ENCODE assay signal across 11 cellular contexts in genomic region chrX:2708601-2709200, GRCh38. TPM values are rescaled to one million over a fixed set of nuclear protein-coding genes. Genes with fewer than 3 reads are reported as not detected.
A peak's percentile ranks its signal among the peaks of the same experiment; 100 is the strongest.
DNase-seq lines count a peak whose midpoint lies in the region; ATAC-seq and TF ChIP-seq lines count a peak whose summit lies in the region.
"Had no signal": no experiment of that assay in that cellular context is flagged by ENCODE, and none has a peak within 500 bp of the region (broad histone marks: within the 10 kb centered on the region; RNA-seq: fewer than 3 reads in every experiment).

No MANE protein-coding gene starts in this region.

- H3K27ac Mint-ChIP-seq in activated naive CD8-positive, alpha-beta T cell treated with anti-CD3 and anti-CD28 coated beads for 36 hours: peak overlapping the region; percentile 95
- H3K27ac Mint-ChIP-seq in memory B cell: peak overlapping the region; percentile 72

- H3K4me3 ChIP-seq in aorta (ENCODE audit: low read length in 2 of 2) (no peak overlapping the region), prostate gland (no peak overlapping the region)

- no peak for TF ChIP-seq POLR2A in prostate gland (IDR thresholded peaks at IDR 0.05)

- H3K4me1 ChIP-seq in aorta (ENCODE audit: control insufficient read depth in 1 of 2, insufficient read depth in 2 of 2, low read length in 2 of 2) (peaks cover 0 to 1% of the 10 kb centered on the region in 2 donors), prostate gland (replicated peaks) (peaks cover 26% of the 10 kb centered on the region)

- no peaks in the 10 kb centered on the region for H3K27me3 Mint-ChIP-seq in activated naive CD8-positive, alpha-beta T cell treated with anti-CD3 and anti-CD28 coated beads for 36 hours
- H3K27me3 Mint-ChIP-seq in memory B cell: no peaks in the 10 kb centered on the region

- H3K9me3 ChIP-seq in aorta (ENCODE audit: control insufficient read depth, low read length) (no peaks in the 10 kb centered on the region), prostate gland (no peaks in the 10 kb centered on the region)

- TF ChIP-seq CTCF in prostate gland (IDR thresholded peaks at IDR 0.05): no peak

- intact Hi-C loops in cardiac septum (cut with DNase I): no loop called here
- intact Hi-C loops in left ventricle myocardium superior (cut with micrococcal nuclease): no loop called here
- intact Hi-C loops in aorta (cut with DNase I): no loop called here
- intact Hi-C loops in prostate gland (cut with DNase I): no loop called here

- no peak overlapping the region for H3K4me3 Mint-ChIP-seq in activated naive CD8-positive, alpha-beta T cell treated with anti-CD3 and anti-CD28 coated beads for 36 hours
- H3K4me3 Mint-ChIP-seq in memory B cell: peak overlapping the region; percentile 63
- H3K4me3 Mint-ChIP-seq: nephron had no signal

- no peak for ATAC-seq in left ventricle myocardium superior
- peak; percentile 7 for ATAC-seq in memory B cell (ENCODE audit: low read depth)
- ATAC-seq in aorta (ENCODE audit: low FRiP score): no peak
- no peak for ATAC-seq in HG03175 (IDR thresholded peaks at IDR 0.05; ENCODE audit: unreplicated experiment)

- peaks cover 68% of the 10 kb centered on the region for H3K4me1 Mint-ChIP-seq in activated naive CD8-positive, alpha-beta T cell treated with anti-CD3 and anti-CD28 coated beads for 36 hours
- H3K4me1 Mint-ChIP-seq in memory B cell: peaks cover 37% of the 10 kb centered on the region

- no peaks in the 10 kb centered on the region for H3K9me3 Mint-ChIP-seq in activated naive CD8-positive, alpha-beta T cell treated with anti-CD3 and anti-CD28 coated beads for 36 hours
- no peaks in the 10 kb centered on the region for H3K9me3 Mint-ChIP-seq in memory B cell
- H3K9me3 Mint-ChIP-seq: nephron had no signal

- H3K27me3 ChIP-seq in aorta (ENCODE audit: control insufficient read depth in 1 of 2, insufficient read depth in 2 of 2, low read length in 1 of 2): no peaks in the 10 kb centered on the region
- H3K27me3 ChIP-seq in prostate gland (replicated peaks; ENCODE audit: insufficient read depth): no peaks in the 10 kb centered on the region

- H3K27ac ChIP-seq in aorta (ENCODE audit: low read depth in 1 of 2, low read length in 2 of 2) (no peak overlapping the region), prostate gland (no peak overlapping the region)

- H3K36me3 Mint-ChIP-seq in activated naive CD8-positive, alpha-beta T cell treated with anti-CD3 and anti-CD28 coated beads for 36 hours: peaks cover 29% of the 10 kb centered on the region
- peaks cover 3% of the 10 kb centered on the region for H3K36me3 Mint-ChIP-seq in memory B cell

- WGBS in aorta, 2 donors: 82 to 90% methylated on average over 10 of the region's 10 CpGs
- 88% methylated on average over 10 of the region's 10 CpGs for WGBS in prostate gland

- H3K36me3 ChIP-seq in aorta (ENCODE audit: control insufficient read depth in 1 of 2, insufficient read depth in 2 of 2, low read length in 1 of 2) (no peaks in the 10 kb centered on the region), prostate gland (no peaks in the 10 kb centered on the region)

- DNase-seq in cardiac septum (ENCODE audit: low spot score) (peak; percentile 31), left ventricle myocardium superior (no peak), memory B cell (ENCODE audit: low spot score in 2 of 2) (no peak), aorta (peak; percentile 63 to 65), prostate gland (ENCODE audit: low spot score) (no peak)
- DNase-seq in activated naive CD8-positive, alpha-beta T cell treated with anti-CD3 and anti-CD28 coated beads for 36 hours: no peak
- no peak for DNase-seq in stimulated activated CD8-positive, alpha-beta memory T cell treated with anti-CD3 and anti-CD28 coated beads, Interleukin-4, amount 100 ng/mL, for 48 hours
- DNase-seq: COR-L47, NCI-H526 treated with DMSO at 0.1 percent for 48 hours had no signal

RNA-seq across cellular contexts. Expression of gene CD99, which starts 17.6 kb away (rescaled TPM):
- total RNA-seq in cardiac septum (327 TPM), left ventricle myocardium superior (360 TPM), aorta (100 to 1,000 TPM; 292 to 399 TPM), prostate gland (1,000 to 10,000 TPM in 1 of 2 donors, 100 to 1,000 TPM in 1; 384 to 1,041 TPM)
- 100 to 1,000 TPM; 112 to 116 TPM for total RNA-seq in activated naive CD8-positive, alpha-beta T cell treated with anti-CD3 and anti-CD28 coated beads for 36 hours
- polyA plus RNA-seq in aorta: 100 to 1,000 TPM; 416 TPM

RNA-seq across cellular contexts. Expression of gene XG, which starts 43.1 kb away (rescaled TPM):
- 2.6 TPM for total RNA-seq in cardiac septum
- total RNA-seq in left ventricle myocardium superior: 0.32 TPM
- total RNA-seq in activated naive CD8-positive, alpha-beta T cell treated with anti-CD3 and anti-CD28 coated beads for 36 hours: not detected
- total RNA-seq in aorta: 1 to 10 TPM; 5.9 to 9.0 TPM
- 1 to 10 TPM; 4.4 to 8.1 TPM for polyA plus RNA-seq in aorta
- 1 to 10 TPM; 2.5 to 6.9 TPM for total RNA-seq in prostate gland

Comparison
In these comparisons a context has a peak if more than half of its experiments do, and no peak if none do; other contexts are left out.
1. DNase-seq: peak in cardiac septum (single experiment) and aorta (2 of 2); none in left ventricle myocardium superior (single experiment), activated naive CD8-positive, alpha-beta T cell treated with anti-CD3 and anti-CD28 coated beads for 36 hours (single experiment), memory B cell (0 of 2), stimulated activated CD8-positive, alpha-beta memory T cell treated with anti-CD3 and anti-CD28 coated beads, Interleukin-4, amount 100 ng/mL, for 48 hours (single experiment) and prostate gland (single experiment).